ENCODE assay signal across 9 cellular contexts in genomic region chr5:100777680-100778281, GRCh38.
DNase-seq lines count a peak whose midpoint lies in the region; ATAC-seq and TF ChIP-seq lines count a peak whose summit lies in the region.
"Had no signal": no experiment of that assay in that cellular context is flagged by ENCODE, and none has a peak within 500 bp of the region (broad histone marks: within the 10 kb centered on the region; RNA-seq: fewer than 3 reads in every experiment).

No MANE protein-coding gene starts in this region.

- H3K4me1 ChIP-seq in BE2C: peaks cover 8% of the 10 kb centered on the region
- H3K4me1 ChIP-seq: parathyroid adenoma had no signal

- peak; percentile 78 for ATAC-seq in GM18907 (IDR thresholded peaks at IDR 0.05; ENCODE audit: unreplicated experiment)
- ATAC-seq in HG03095 (IDR thresholded peaks at IDR 0.05; ENCODE audit: unreplicated experiment): peak; percentile 73

- TF ChIP-seq CTCF in AG10803 (conservative IDR thresholded peaks at IDR 0.05; ENCODE audit: low read length) (no peak), epithelial cell of esophagus (IDR thresholded peaks at IDR 0.05; ENCODE audit: insufficient read depth, low read depth, low read length, missing control alignments) (no peak), BE2C (IDR thresholded peaks at IDR 0.05; ENCODE audit: low read depth, low read length) (no peak)

- H3K9me3 ChIP-seq in BE2C: no peaks in the 10 kb centered on the region

- peak; percentile 75 for DNase-seq in AG10803 (ENCODE audit: low read depth)
- DNase-seq in RPMI8226: peak; percentile 95
- DNase-seq in epithelial cell of esophagus (ENCODE audit: low read depth): peak; percentile 79
- DNase-seq in skeletal muscle cell (ENCODE audit: low read depth): peak; percentile 87
- no peak for DNase-seq in HuH-7 (ENCODE audit: low spot score)
- DNase-seq in BE2C: no peak

- H3K36me3 ChIP-seq in BE2C: no peaks in the 10 kb centered on the region

- no peaks in the 10 kb centered on the region for H3K27me3 ChIP-seq in BE2C

- no peak overlapping the region for H3K4me3 ChIP-seq in AG10803 (ENCODE audit: low read length)
- no peak overlapping the region for H3K4me3 ChIP-seq in epithelial cell of esophagus (ENCODE audit: low read length)
- peak overlapping the region; percentile 17 for H3K4me3 ChIP-seq in skeletal muscle cell (ENCODE audit: low read depth, low read length)
- no peak overlapping the region for H3K4me3 ChIP-seq in BE2C (ENCODE audit: low read depth, low read length)

Comparison
In these comparisons a context has a peak if more than half of its experiments do, and no peak if none do; other contexts are left out.
1. DNase-seq: peak in AG10803 (single experiment), RPMI8226 (single experiment), epithelial cell of esophagus (single experiment) and skeletal muscle cell (single experiment); none in HuH-7 (single experiment) and BE2C (single experiment).